ENCODE assay signal across 17 cellular contexts in genomic region chr20:52888096-52888495, GRCh38.
"Had no signal": no experiment of that assay in that cellular context is flagged by ENCODE, and none has a peak within 500 bp of the region (broad histone marks: within the 10 kb centered on the region; RNA-seq: fewer than 3 reads in every experiment).

No MANE protein-coding gene starts in this region.

- H3K4me3 ChIP-seq: esophagus squamous epithelium, hepatocyte, right atrium auricular region, sigmoid colon, stomach, thoracic aorta, transverse colon had no signal

- DNase-seq: effector memory CD4-positive, alpha-beta T cell; esophagus squamous epithelium; foreskin melanocyte; head of caudate nucleus; natural killer cell; posterior cingulate gyrus; sigmoid colon; small intestine; stimulated activated CD4-positive, alpha-beta T cell treated with anti-CD3 and anti-CD28 coated beads, Interleukin-12 subunit alpha, Interleukin-12 subunit beta, amount 100 ng/mL, for 4 hours; stimulated activated naive CD4-positive, alpha-beta T cell; stomach; substantia nigra; transverse colon had no signal

- ATAC-seq: left lobe of liver, natural killer cell had no signal

- H3K27ac ChIP-seq: esophagus squamous epithelium, hepatocyte, right atrium auricular region, sigmoid colon, stomach, thoracic aorta, transverse colon had no signal

- H3K4me1 ChIP-seq: esophagus squamous epithelium, right atrium auricular region, sigmoid colon, stomach, transverse colon had no signal

- H3K27me3 ChIP-seq: esophagus squamous epithelium, hepatocyte, right atrium auricular region, sigmoid colon, stomach, transverse colon had no signal
